13 cellular contexts compared by ENCODE assay signal in the genomic region with DNA sequence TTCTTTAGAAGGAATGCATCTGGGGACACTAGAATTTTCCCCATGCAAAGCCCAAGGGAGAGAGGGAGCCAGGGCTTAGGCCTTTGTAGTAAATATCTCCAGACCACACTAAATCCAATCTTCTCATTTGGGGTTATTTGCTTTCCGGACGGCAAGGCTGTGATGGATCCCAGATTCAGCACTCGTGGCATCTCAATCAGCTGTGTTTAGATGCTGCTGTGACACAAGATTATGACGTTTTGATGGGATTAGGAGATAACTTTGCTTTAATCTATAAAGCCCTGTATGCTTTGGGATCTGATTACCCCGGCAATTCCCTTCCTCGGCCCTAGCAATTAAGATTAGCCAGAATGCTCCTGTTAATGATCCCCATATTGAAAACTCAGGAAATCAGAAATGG.
DNase-seq lines count a peak whose midpoint lies in the region; ATAC-seq and TF ChIP-seq lines count a peak whose summit lies in the region.
"Had no signal": no experiment of that assay in that cellular context is flagged by ENCODE, and none has a peak within 500 bp of the region (broad histone marks: within the 10 kb centered on the region; RNA-seq: fewer than 3 reads in every experiment).

No MANE protein-coding gene starts in this region.

- no peaks in the 10 kb centered on the region for H3K36me3 ChIP-seq in hepatocyte (replicated peaks; ENCODE audit: insufficient read depth, low read depth)
- H3K36me3 ChIP-seq in colonic mucosa: no peaks in the 10 kb centered on the region

- intact Hi-C loops in colonic mucosa (cut with DNase I): no loop called here

- WGBS in hepatocyte (ENCODE audit: low lambda C conversion rate, missing lambda C conversion rate): 33% methylated on average over 6 of the region's 6 CpGs

- H3K27me3 Mint-ChIP-seq in neural crest cell (ENCODE audit: low read depth): peaks cover under 1% of the 10 kb centered on the region
- H3K27me3 Mint-ChIP-seq in activated CD8-positive, alpha-beta T cell treated with anti-CD3 and anti-CD28 coated beads, Interleukin-2, amount 10 ng/mL, durations not matched to agents 7 days and 5 days (ENCODE audit: low read depth): no peaks in the 10 kb centered on the region

- CTCF ChIA-PET in activated CD8-positive, alpha-beta T cell treated with anti-CD3 and anti-CD28 coated beads, Interleukin-2, amount 10 ng/mL, durations not matched to agents 7 days and 5 days (lab: Charles Lee): no interaction called here

- H3K9ac ChIP-seq in colonic mucosa (ENCODE audit: low read depth in 2 of 2, low read length in 2 of 2): no peak overlapping the region
- H3K9ac ChIP-seq: GM23248 had no signal

- H3K4me1 ChIP-seq in hepatocyte (ENCODE audit: insufficient read depth) (peaks cover 10% of the 10 kb centered on the region), colonic mucosa (no peaks in the 10 kb centered on the region)

- H3K4me1 Mint-ChIP-seq in neural crest cell: peaks cover 10% of the 10 kb centered on the region
- peaks cover 10% of the 10 kb centered on the region for H3K4me1 Mint-ChIP-seq in activated CD8-positive, alpha-beta T cell treated with anti-CD3 and anti-CD28 coated beads, Interleukin-2, amount 10 ng/mL, durations not matched to agents 7 days and 5 days (ENCODE audit: low read depth)

- no peak overlapping the region for H2AFZ ChIP-seq in hepatocyte
- H2AFZ ChIP-seq: GM23248 had no signal

- no peaks in the 10 kb centered on the region for H3K9me3 ChIP-seq in hepatocyte (ENCODE audit: low read depth)
- no peaks in the 10 kb centered on the region for H3K9me3 ChIP-seq in colonic mucosa

- no peaks in the 10 kb centered on the region for H3K36me3 Mint-ChIP-seq in neural crest cell (ENCODE audit: low read depth)
- H3K36me3 Mint-ChIP-seq in activated CD8-positive, alpha-beta T cell treated with anti-CD3 and anti-CD28 coated beads, Interleukin-2, amount 10 ng/mL, durations not matched to agents 7 days and 5 days (ENCODE audit: low read depth): peaks cover 3% of the 10 kb centered on the region

- no peak overlapping the region for H3K4me2 ChIP-seq in hepatocyte

- POLR2A ChIA-PET in activated CD8-positive, alpha-beta T cell treated with anti-CD3 and anti-CD28 coated beads, Interleukin-2, amount 10 ng/mL, durations not matched to agents 7 days and 5 days (lab: Charles Lee): no interaction called here

- DNase-seq in ELF-1 (ENCODE audit: low read depth, low spot score): peak; percentile 27
- DNase-seq in hepatocyte (ENCODE audit: low spot score): no peak
- DNase-seq in neural crest cell (ENCODE audit: low read depth, low spot score): no peak
- no peak for DNase-seq in activated CD8-positive, alpha-beta T cell treated with anti-CD3 and anti-CD28 coated beads, Interleukin-2, amount 10 ng/mL, durations not matched to agents 7 days and 5 days
- no peak for DNase-seq in KBM-7
- DNase-seq in NCI-H2196 treated with DMSO at 0.1 percent for 48 hours (lab: John Stamatoyannopoulos, UW; ENCODE audit: unreplicated experiment): no peak
- DNase-seq in colonic mucosa: no peak
- DNase-seq: DMS53, GM23248 had no signal

- ATAC-seq in SK-N-SH treated with all-trans-retinoic acid at 6 μM for 48 hours: no peak
- ATAC-seq in activated CD8-positive, alpha-beta T cell treated with anti-CD3 and anti-CD28 coated beads, Interleukin-2, amount 10 ng/mL, durations not matched to agents 7 days and 5 days: no peak
- ATAC-seq: HCT116 had no signal

- TF ChIP-seq CTCF in hepatocyte (IDR thresholded peaks at IDR 0.05; ENCODE audit: poor library complexity) (no peak), neural crest cell (conservative IDR thresholded peaks at IDR 0.05) (no peak), colonic mucosa (IDR thresholded peaks at IDR 0.05) (no peak)

- no peaks in the 10 kb centered on the region for H3K79me2 ChIP-seq in hepatocyte

- no peaks in the 10 kb centered on the region for H4K20me1 ChIP-seq in hepatocyte (ENCODE audit: insufficient read depth, poor library complexity, severe bottlenecking)

- H3K9me2 ChIP-seq in hepatocyte (replicated peaks; ENCODE audit: insufficient read depth): no peaks in the 10 kb centered on the region

- no peak overlapping the region for H3K4me3 Mint-ChIP-seq in neural crest cell
- no peak overlapping the region for H3K4me3 Mint-ChIP-seq in activated CD8-positive, alpha-beta T cell treated with anti-CD3 and anti-CD28 coated beads, Interleukin-2, amount 10 ng/mL, durations not matched to agents 7 days and 5 days

- no peak overlapping the region for H3K4me3 ChIP-seq in hepatocyte
- H3K4me3 ChIP-seq in colonic mucosa: no peak overlapping the region
- H3K4me3 ChIP-seq: GM23248 had no signal

- H3K27ac ChIP-seq in hepatocyte (peak overlapping the region; percentile 19), colonic mucosa (no peak overlapping the region)
- H3K27ac ChIP-seq: 22Rv1, GM23248, HL-60 had no signal

- peak overlapping the region; percentile 29 for H3K27ac Mint-ChIP-seq in neural crest cell (ENCODE audit: unreplicated experiment)
- no peak overlapping the region for H3K27ac Mint-ChIP-seq in activated CD8-positive, alpha-beta T cell treated with anti-CD3 and anti-CD28 coated beads, Interleukin-2, amount 10 ng/mL, durations not matched to agents 7 days and 5 days

- peaks cover 5% of the 10 kb centered on the region for H3K9me3 Mint-ChIP-seq in neural crest cell
- H3K9me3 Mint-ChIP-seq in activated CD8-positive, alpha-beta T cell treated with anti-CD3 and anti-CD28 coated beads, Interleukin-2, amount 10 ng/mL, durations not matched to agents 7 days and 5 days (ENCODE audit: insufficient read depth): peaks cover 4% of the 10 kb centered on the region

- H3K27me3 ChIP-seq in hepatocyte (no peaks in the 10 kb centered on the region), colonic mucosa (no peaks in the 10 kb centered on the region)

- in situ Hi-C loops in KBM-7 (cut with MboI; ENCODE audit: low pct_unique_long_range_greater_than_20kb, low sequenced_read_pairs): no loop called here

TF ChIP-seq in SK-N-SH treated with all-trans-retinoic acid at 6 μM for 48 hours, 23 proteins besides CTCF, POLR2A, EP300 and RAD21:
- no peak for TF ChIP-seq OSR1 (CRISPR knock-in tag; IDR thresholded peaks at IDR 0.05)
- no peak for TF ChIP-seq ISL1 (CRISPR knock-in tag; IDR thresholded peaks at IDR 0.05)
- TF ChIP-seq, protein P1, sequence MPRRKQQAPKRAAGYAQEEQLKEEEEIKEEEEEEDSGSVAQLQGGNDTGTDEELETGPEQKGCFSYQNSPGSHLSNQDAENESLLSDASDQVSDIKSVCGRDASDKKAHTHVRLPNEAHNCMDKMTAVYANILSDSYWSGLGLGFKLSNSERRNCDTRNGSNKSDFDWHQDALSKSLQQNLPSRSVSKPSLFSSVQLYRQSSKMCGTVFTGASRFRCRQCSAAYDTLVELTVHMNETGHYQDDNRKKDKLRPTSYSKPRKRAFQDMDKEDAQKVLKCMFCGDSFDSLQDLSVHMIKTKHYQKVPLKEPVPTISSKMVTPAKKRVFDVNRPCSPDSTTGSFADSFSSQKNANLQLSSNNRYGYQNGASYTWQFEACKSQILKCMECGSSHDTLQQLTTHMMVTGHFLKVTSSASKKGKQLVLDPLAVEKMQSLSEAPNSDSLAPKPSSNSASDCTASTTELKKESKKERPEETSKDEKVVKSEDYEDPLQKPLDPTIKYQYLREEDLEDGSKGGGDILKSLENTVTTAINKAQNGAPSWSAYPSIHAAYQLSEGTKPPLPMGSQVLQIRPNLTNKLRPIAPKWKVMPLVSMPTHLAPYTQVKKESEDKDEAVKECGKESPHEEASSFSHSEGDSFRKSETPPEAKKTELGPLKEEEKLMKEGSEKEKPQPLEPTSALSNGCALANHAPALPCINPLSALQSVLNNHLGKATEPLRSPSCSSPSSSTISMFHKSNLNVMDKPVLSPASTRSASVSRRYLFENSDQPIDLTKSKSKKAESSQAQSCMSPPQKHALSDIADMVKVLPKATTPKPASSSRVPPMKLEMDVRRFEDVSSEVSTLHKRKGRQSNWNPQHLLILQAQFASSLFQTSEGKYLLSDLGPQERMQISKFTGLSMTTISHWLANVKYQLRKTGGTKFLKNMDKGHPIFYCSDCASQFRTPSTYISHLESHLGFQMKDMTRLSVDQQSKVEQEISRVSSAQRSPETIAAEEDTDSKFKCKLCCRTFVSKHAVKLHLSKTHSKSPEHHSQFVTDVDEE (CRISPR knock-in tag; IDR thresholded peaks at IDR 0.05): peak; percentile 61; the same call in 1 of the 2 replicates
- peak; percentile 69; the same call in 1 of the 2 replicates for TF ChIP-seq TCF4 (CRISPR knock-in tag; IDR thresholded peaks at IDR 0.05; ENCODE audit: borderline replicate concordance)
